Comparison of ENCODE assay signal across 8 cellular contexts in the genomic region with DNA sequence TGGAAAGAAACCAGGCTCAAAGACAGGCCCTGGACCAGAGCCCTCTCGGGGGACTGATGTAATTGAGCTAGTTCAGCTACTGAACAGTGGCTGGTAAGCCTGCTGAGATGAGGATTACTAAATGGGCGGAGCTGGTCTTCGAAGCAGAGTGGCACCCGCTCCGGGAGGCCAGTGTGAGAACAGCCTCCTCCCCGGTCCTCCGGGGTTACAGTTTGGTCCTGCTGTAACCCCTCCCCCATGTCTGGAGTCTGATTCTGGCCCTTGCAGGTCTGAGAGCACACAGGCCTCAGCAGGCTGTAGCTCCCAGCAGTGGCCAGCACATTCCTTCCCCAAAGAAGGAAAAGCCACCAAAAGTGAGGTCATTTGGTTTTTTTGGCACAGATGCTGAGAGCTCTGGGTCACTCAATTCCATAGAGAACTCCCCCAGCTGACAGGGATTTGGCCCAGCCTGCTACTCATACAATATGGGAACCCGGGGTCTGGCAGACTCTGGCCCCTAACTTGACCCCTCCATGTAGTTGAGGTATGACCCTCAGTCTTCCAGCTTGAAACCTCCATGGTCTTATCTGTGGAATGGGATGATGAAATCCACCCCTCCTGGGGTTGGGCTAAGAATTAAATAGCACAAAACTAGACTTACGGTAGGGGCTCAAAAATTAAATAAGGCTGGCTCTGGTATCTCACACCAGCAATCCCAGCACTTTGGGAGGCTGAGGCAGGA. TPM values are rescaled to one million over a fixed set of nuclear protein-coding genes. Genes with fewer than 3 reads are reported as not detected.
DNase-seq lines count a peak whose midpoint lies in the region; TF ChIP-seq lines count a peak whose summit lies in the region.

No MANE protein-coding gene starts in this region.

- no peaks in the 10 kb centered on the region for H3K36me3 Mint-ChIP-seq in glutamatergic neuron (ENCODE audit: unreplicated experiment)
- H3K36me3 Mint-ChIP-seq in CD14-positive monocyte = peaks cover 11 to 37% of the 10 kb centered on the region in 2 donors

- no peaks in the 10 kb centered on the region for H3K27me3 ChIP-seq in rectal smooth muscle tissue (ENCODE audit: control insufficient read depth, insufficient read depth, low read length)

- H3K4me3 ChIP-seq in rectal smooth muscle tissue (ENCODE audit: low read length) = no peak overlapping the region

- no peaks in the 10 kb centered on the region for H3K36me3 ChIP-seq in rectal smooth muscle tissue (ENCODE audit: control insufficient read depth, insufficient read depth, low read length)

- peaks cover 91% of the 10 kb centered on the region for H3K4me1 ChIP-seq in rectal smooth muscle tissue (ENCODE audit: control insufficient read depth, insufficient read depth, low read length)

- peaks cover 28% of the 10 kb centered on the region for H3K4me1 Mint-ChIP-seq in glutamatergic neuron (ENCODE audit: low read depth, unreplicated experiment)
- H3K4me1 Mint-ChIP-seq in CD14-positive monocyte = peaks cover 80% of the 10 kb centered on the region

- DNase-seq in GM04503 (ENCODE audit: low read depth) (peak; percentile 96), T1000 (lab: John Stamatoyannopoulos, UW) (peak; percentile 84), glutamatergic neuron (peak; percentile 56), CD14-positive monocyte (ENCODE audit: low spot score) (no peak), 8988T (no peak), pons (ENCODE audit: low spot score) (no peak)
- DNase-seq in effector CD4-positive, alpha-beta T cell = no peak

- no peak overlapping the region for H3K9ac ChIP-seq in rectal smooth muscle tissue (ENCODE audit: low read length)

- peak overlapping the region; percentile 97 for H3K27ac ChIP-seq in rectal smooth muscle tissue (ENCODE audit: low read depth, low read length)

- intact Hi-C loops in CD14-positive monocyte (cut with micrococcal nuclease) = no loop called here

- H3K27ac Mint-ChIP-seq in glutamatergic neuron (ENCODE audit: unreplicated experiment) (peak overlapping the region; percentile 66), CD14-positive monocyte (peak overlapping the region in 2 of 7 donors; percentile 14 to 76)

- H3K27me3 Mint-ChIP-seq in glutamatergic neuron (ENCODE audit: unreplicated experiment) = peaks cover 7% of the 10 kb centered on the region
- H3K27me3 Mint-ChIP-seq in CD14-positive monocyte (ENCODE audit: low read depth in 3 of 3) = no peaks in the 10 kb centered on the region

- TF ChIP-seq CTCF in glutamatergic neuron (IDR thresholded peaks at IDR 0.05; ENCODE audit: partially characterized antibody, unreplicated experiment) (no peak), CD14-positive monocyte (IDR thresholded peaks at IDR 0.05) (no peak)

- H3K4me3 Mint-ChIP-seq in glutamatergic neuron (ENCODE audit: unreplicated experiment) (no peak overlapping the region), CD14-positive monocyte (no peak overlapping the region)

- H3K9me3 Mint-ChIP-seq in glutamatergic neuron (ENCODE audit: unreplicated experiment) (peaks cover 5% of the 10 kb centered on the region), CD14-positive monocyte (no peaks in the 10 kb centered on the region)

RNA-seq across cellular contexts. Expression of gene ACTN1, which starts 39.0 kb away (rescaled TPM):
- 48.1 TPM for total RNA-seq in glutamatergic neuron (ENCODE audit: unreplicated experiment)
- 10 to 100 TPM; 41.4 to 75.0 TPM for polyA plus RNA-seq in CD14-positive monocyte

Comparison
In these comparisons a context has a peak if more than half of its experiments do, and no peak if none do; other contexts are left out.
1. DNase-seq: peak in GM04503 (single experiment), T1000 (single experiment) and glutamatergic neuron (single experiment); none in CD14-positive monocyte (single experiment), effector CD4-positive, alpha-beta T cell (single experiment), 8988T (single experiment) and pons (single experiment).